20 cellular contexts compared by ENCODE assay signal in the genomic region with DNA sequence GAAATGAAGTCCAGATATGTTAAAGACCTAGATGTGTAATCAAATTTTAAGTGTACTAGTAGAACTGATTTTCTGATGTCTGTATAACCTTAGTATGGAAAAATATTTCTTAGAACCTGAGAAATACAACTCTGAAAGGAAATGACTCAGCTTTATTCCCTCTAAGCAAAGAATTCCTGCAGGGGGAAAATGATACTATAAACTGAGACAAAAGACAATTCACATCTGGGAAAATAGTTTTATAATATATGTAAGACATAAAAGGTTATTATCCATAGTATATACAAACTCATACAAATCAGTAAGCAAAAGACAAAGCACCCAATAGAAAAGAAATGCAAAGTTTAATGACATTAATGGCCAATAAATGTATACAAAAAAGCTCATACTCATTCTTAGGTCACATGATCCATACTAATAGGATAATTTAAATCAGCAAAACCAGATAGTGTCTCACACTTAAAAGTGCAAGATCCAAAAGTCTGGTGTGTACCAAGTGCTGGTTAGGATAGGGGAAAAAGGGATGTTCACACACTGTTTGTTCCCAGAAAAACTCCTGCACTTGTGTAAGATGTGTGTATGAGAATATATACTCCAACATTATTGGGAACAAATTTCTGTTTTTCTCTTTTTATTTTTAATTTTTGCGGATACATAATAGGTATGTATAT. TPM values are rescaled to one million over a fixed set of nuclear protein-coding genes. Genes with fewer than 3 reads are reported as not detected.
DNase-seq lines count a peak whose midpoint lies in the region; ATAC-seq, FAIRE-seq and TF ChIP-seq lines count a peak whose summit lies in the region.
"Had no signal": no experiment of that assay in that cellular context is flagged by ENCODE, and none has a peak within 500 bp of the region (broad histone marks: within the 10 kb centered on the region; RNA-seq: fewer than 3 reads in every experiment).

No MANE protein-coding gene starts in this region.

- FAIRE-seq in HTR-8/SVneo (lab: Jason Lieb, UNC) (no peak), astrocyte (lab: Jason Lieb, UNC) (peak; percentile 82)

- H3K4me3 ChIP-seq in ACC112 (ENCODE audit: low read depth, low read length) (peak overlapping the region; percentile 29), astrocyte (ENCODE audit: insufficient read depth, low read depth, low read length) (no peak overlapping the region)
- H3K4me3 ChIP-seq: adrenal gland, coronary artery, HAP-1, neural progenitor cell had no signal

- H3K4me1 ChIP-seq in ACC112 (ENCODE audit: control insufficient read depth, insufficient read depth, low read length, unreplicated experiment) (peaks cover 44% of the 10 kb centered on the region), astrocyte (ENCODE audit: insufficient read depth, low read length) (peaks cover 36% of the 10 kb centered on the region)
- H3K4me1 ChIP-seq: Caco-2, HAP-1 had no signal

- H3K4me1 Mint-ChIP-seq in astrocyte (ENCODE audit: low read depth, unreplicated experiment) = peaks cover 63% of the 10 kb centered on the region

- H3K27me3 ChIP-seq in ACC112 (ENCODE audit: insufficient read depth, low read length) = no peaks in the 10 kb centered on the region
- H3K27me3 ChIP-seq in astrocyte (ENCODE audit: insufficient read depth, low read length) = no peaks in the 10 kb centered on the region
- H3K27me3 ChIP-seq: adrenal gland, neural progenitor cell had no signal

- no peaks in the 10 kb centered on the region for H3K9me3 Mint-ChIP-seq in astrocyte (ENCODE audit: unreplicated experiment)
- H3K9me3 Mint-ChIP-seq: activated T-helper 2 cell treated with anti-CD3 and anti-CD28 coated beads, Interferon-gamma antibody, Interleukin-2, Interleukin-4, amounts not matched to agents 10 μg/mL and 5 μg/mL and 100 μg/mL, durations not matched to agents 14 hours and 24 hours and 36 hours had no signal

- H4K20me1 ChIP-seq in astrocyte (ENCODE audit: insufficient read depth, low read length) = peaks cover 10% of the 10 kb centered on the region

- H2AFZ ChIP-seq in ACC112 (ENCODE audit: low read length, unreplicated experiment) = peak overlapping the region; percentile 10
- no peak overlapping the region for H2AFZ ChIP-seq in astrocyte (ENCODE audit: low read depth, low read length)
- H2AFZ ChIP-seq: neural progenitor cell had no signal

- DNase-seq in HTR-8/SVneo (ENCODE audit: insufficient read length, low spot score) (peak; percentile 31), astrocyte (ENCODE audit: low read depth) (peak; percentile 55), iris pigment epithelial cell (ENCODE audit: low read depth) (peak; percentile 64), SW480 (ENCODE audit: low spot score) (no peak), NCI-H1436 (lab: John Stamatoyannopoulos, UW) (no peak)
- DNase-seq: adrenal gland, Caco-2, GF-D8, MV-4-11, NCI-H774, retina, substantia nigra had no signal

- peak overlapping the region; percentile 55 for H3K4me2 ChIP-seq in astrocyte (ENCODE audit: low read length)
- H3K4me2 ChIP-seq: neural progenitor cell had no signal

- H3K79me2 ChIP-seq in ACC112 (ENCODE audit: control insufficient read depth, insufficient read depth, low read length, unreplicated experiment) = peaks cover 80% of the 10 kb centered on the region
- H3K79me2 ChIP-seq in astrocyte (ENCODE audit: insufficient read depth, low read length) = peaks cover 99% of the 10 kb centered on the region

- H3K27ac Mint-ChIP-seq in astrocyte (ENCODE audit: unreplicated experiment) = peak overlapping the region; percentile 85
- H3K27ac Mint-ChIP-seq: activated T-helper 2 cell treated with anti-CD3 and anti-CD28 coated beads, Interferon-gamma antibody, Interleukin-2, Interleukin-4, amounts not matched to agents 10 μg/mL and 5 μg/mL and 100 μg/mL, durations not matched to agents 14 hours and 24 hours and 36 hours; neural progenitor cell had no signal

- ATAC-seq in HG03354 (IDR thresholded peaks at IDR 0.05; ENCODE audit: poor library complexity, severe bottlenecking, unreplicated experiment) = no peak
- no peak for ATAC-seq in HG03342 (IDR thresholded peaks at IDR 0.05; ENCODE audit: unreplicated experiment)
- ATAC-seq: activated CD4-positive, CD25-positive, alpha-beta regulatory T cell treated with anti-CD3 and anti-CD28 coated beads, Interleukin-2, amount 50 U/mL, for 24 hours had no signal

- H3K4me3 Mint-ChIP-seq in astrocyte (ENCODE audit: unreplicated experiment) = no peak overlapping the region
- H3K4me3 Mint-ChIP-seq: neural progenitor cell had no signal

- peaks cover 12% of the 10 kb centered on the region for H3K36me3 Mint-ChIP-seq in astrocyte (ENCODE audit: low read depth, unreplicated experiment)

- H3K27ac ChIP-seq in ACC112 (ENCODE audit: low read depth, low read length) (peak overlapping the region; percentile 71), astrocyte (ENCODE audit: low read depth, low read length) (peak overlapping the region; percentile 67)
- H3K27ac ChIP-seq: adrenal gland, coronary artery, neural progenitor cell had no signal

- no peaks in the 10 kb centered on the region for H3K9me3 ChIP-seq in astrocyte (ENCODE audit: insufficient read depth, low read depth, low read length)
- H3K9me3 ChIP-seq: adrenal gland, HAP-1 had no signal

- no peaks in the 10 kb centered on the region for H3K27me3 Mint-ChIP-seq in astrocyte (ENCODE audit: low read depth, unreplicated experiment)

- no peak for TF ChIP-seq CTCF in astrocyte (IDR thresholded peaks at IDR 0.05; ENCODE audit: insufficient read depth, low read depth, low read length)

- peak overlapping the region; percentile 4 for H3K9ac ChIP-seq in astrocyte (ENCODE audit: low read length)
- H3K9ac ChIP-seq: neural progenitor cell had no signal

- H3K36me3 ChIP-seq in ACC112 (ENCODE audit: insufficient read depth, low read length) (peaks cover 10% of the 10 kb centered on the region), astrocyte (ENCODE audit: insufficient read depth, low read length) (peaks cover 3% of the 10 kb centered on the region)
- H3K36me3 ChIP-seq: adrenal gland, HAP-1, neural progenitor cell had no signal

RNA-seq across cellular contexts. Expression of a gene that starts 22.6 kb away (rescaled TPM):
- 49.4 and 53.3 TPM in 2 replicates for total RNA-seq in astrocyte

Comparison
In these comparisons a context has a peak if more than half of its experiments do, and no peak if none do; other contexts are left out.
1. DNase-seq: peak in HTR-8/SVneo (single experiment), astrocyte (single experiment) and iris pigment epithelial cell (single experiment); none in SW480 (single experiment) and NCI-H1436 (single experiment).